Comparison of ENCODE assay signal across 29 cellular contexts in genomic region chr18:58174285-58174684, GRCh38.
"Had no signal": no experiment of that assay in that cellular context is flagged by ENCODE, and none has a peak within 500 bp of the region (broad histone marks: within the 10 kb centered on the region; RNA-seq: fewer than 3 reads in every experiment).

No MANE protein-coding gene starts in this region.

- H3K9me3 Mint-ChIP-seq: activated T-cell treated with anti-CD3 and anti-CD28 coated beads, Interleukin-2, amount 50 U/mL, for 72 hours; mesothelial cell of epicardium; naive B cell; nephron progenitor cell; stimulated activated effector memory CD8-positive, alpha-beta T cell treated with anti-CD3 and anti-CD28 coated beads, Interleukin-12 subunit alpha, Interleukin-12 subunit beta, amount 100 ng/mL, for 72 hours; stimulated activated naive CD8-positive, alpha-beta T cell treated with anti-CD3 and anti-CD28 coated beads, Interleukin-15, Interleukin-2, amounts not matched to agents 100 ng/mL and 50 ng/mL, for 24 hours; T-cell had no signal

- H3K36me3 Mint-ChIP-seq: activated naive CD8-positive, alpha-beta T cell; naive B cell; stimulated activated effector memory CD8-positive, alpha-beta T cell treated with anti-CD3 and anti-CD28 coated beads, Interleukin-12 subunit alpha, Interleukin-12 subunit beta, amount 100 ng/mL, for 72 hours; T-cell had no signal

- H2AFZ ChIP-seq: hepatocyte had no signal

- H3K4me3 Mint-ChIP-seq: activated naive CD8-positive, alpha-beta T cell; activated T-cell treated with anti-CD3 and anti-CD28 coated beads, Interleukin-2, amount 50 U/mL, for 72 hours; mesothelial cell of epicardium; naive B cell; nephron progenitor cell; stimulated activated effector memory CD8-positive, alpha-beta T cell treated with anti-CD3 and anti-CD28 coated beads, Interleukin-12 subunit alpha, Interleukin-12 subunit beta, amount 100 ng/mL, for 72 hours; stimulated activated naive CD8-positive, alpha-beta T cell treated with anti-CD3 and anti-CD28 coated beads, Interleukin-15, Interleukin-2, amounts not matched to agents 100 ng/mL and 50 ng/mL, for 24 hours; T-cell had no signal

- H3K36me3 ChIP-seq: ovary, prostate gland, upper lobe of right lung had no signal

- FAIRE-seq: colon, frontal cortex, keratinocyte had no signal

- H3K4me1 Mint-ChIP-seq: stimulated activated effector memory CD8-positive, alpha-beta T cell treated with anti-CD3 and anti-CD28 coated beads, Interleukin-12 subunit alpha, Interleukin-12 subunit beta, amount 100 ng/mL, for 72 hours; T-cell had no signal

- H3K27me3 ChIP-seq: body of pancreas, hepatocyte, ovary, upper lobe of right lung had no signal

- H3K27ac Mint-ChIP-seq: activated naive CD8-positive, alpha-beta T cell; activated T-cell treated with anti-CD3 and anti-CD28 coated beads, Interleukin-2, amount 50 U/mL, for 72 hours; mesothelial cell of epicardium; nephron progenitor cell; stimulated activated effector memory CD8-positive, alpha-beta T cell treated with anti-CD3 and anti-CD28 coated beads, Interleukin-12 subunit alpha, Interleukin-12 subunit beta, amount 100 ng/mL, for 72 hours; stimulated activated naive CD8-positive, alpha-beta T cell treated with anti-CD3 and anti-CD28 coated beads, Interleukin-15, Interleukin-2, amounts not matched to agents 100 ng/mL and 50 ng/mL, for 24 hours; T-cell had no signal

- H3K4me2 ChIP-seq: hepatocyte had no signal

- H3K4me1 ChIP-seq: upper lobe of right lung had no signal

- H3K27me3 Mint-ChIP-seq: activated naive CD8-positive, alpha-beta T cell; naive B cell; stimulated activated naive CD8-positive, alpha-beta T cell treated with anti-CD3 and anti-CD28 coated beads, Interleukin-15, Interleukin-2, amounts not matched to agents 100 ng/mL and 50 ng/mL, for 24 hours had no signal

- H3K9me3 ChIP-seq: body of pancreas, ovary, prostate gland, upper lobe of right lung had no signal

- DNase-seq: activated CD4-positive, alpha-beta T cell treated with anti-CD3 and anti-CD28 coated beads for 48 hours; activated CD4-positive, alpha-beta T cell treated with anti-CD3 and anti-CD28 coated beads, Interleukin-2, amount 50 U/mL, for 48 hours; activated naive CD4-positive, alpha-beta T cell treated with Interleukin-2 at 50 U/mL for 16 hours; activated T-cell treated with anti-CD3 and anti-CD28 coated beads, Interleukin-2, amount 50 U/mL, for 72 hours; anterior cingulate cortex; body of pancreas; dermis blood vessel endothelial cell; effector CD8-positive, alpha-beta T cell; left cardiac atrium; left ventricle myocardium superior; naive B cell; nephron progenitor cell; ovary; retina; stimulated activated CD4-positive, alpha-beta T cell treated with anti-CD3 and anti-CD28 coated beads, Interleukin-12 subunit alpha, Interleukin-12 subunit beta, amount 100 ng/mL, for 4 hours; stimulated activated CD4-positive, alpha-beta T cell treated with anti-CD3 and anti-CD28 coated beads, Interleukin-4, amount 100 ng/mL, for 24 hours; substantia nigra; T-cell; upper lobe of right lung had no signal

- H3K4me3 ChIP-seq: body of pancreas, hepatocyte, ovary, prostate gland, skin epidermis, upper lobe of right lung had no signal

- H3K27ac ChIP-seq: body of pancreas, ovary, prostate gland, skin epidermis, upper lobe of right lung had no signal
